ENCODE assay signal across 14 cellular contexts in genomic region chr4:154854362-154854761, GRCh38.
A peak's percentile ranks its signal among the peaks of the same experiment; 100 is the strongest.
DNase-seq lines count a peak whose midpoint lies in the region; ATAC-seq and TF ChIP-seq lines count a peak whose summit lies in the region.
"Had no signal": no experiment of that assay in that cellular context is flagged by ENCODE, and none has a peak within 500 bp of the region (broad histone marks: within the 10 kb centered on the region; RNA-seq: fewer than 3 reads in every experiment).

No MANE protein-coding gene starts in this region.

- H3K27me3 ChIP-seq in left ventricle myocardium inferior (ENCODE audit: low read depth) (no peaks in the 10 kb centered on the region), right atrium auricular region (no peaks in the 10 kb centered on the region)

- no peaks in the 10 kb centered on the region for H3K9me3 ChIP-seq in left ventricle myocardium inferior (replicated peaks)
- H3K9me3 ChIP-seq in right atrium auricular region: no peaks in the 10 kb centered on the region
- H3K9me3 ChIP-seq in OCI-LY7 (ENCODE audit: low read length): no peaks in the 10 kb centered on the region

- no peak for ATAC-seq in omental fat pad (ENCODE audit: low FRiP score)
- ATAC-seq in stimulated activated effector memory CD8-positive, alpha-beta T cell treated with anti-CD3 and anti-CD28 coated beads, Interleukin-12 subunit alpha, Interleukin-12 subunit beta, amount 100 ng/mL, for 72 hours: no peak

- H2AFZ ChIP-seq in OCI-LY7 (ENCODE audit: low read length): no peak overlapping the region

- no peaks in the 10 kb centered on the region for H3K4me1 Mint-ChIP-seq in stimulated activated effector memory CD8-positive, alpha-beta T cell treated with anti-CD3 and anti-CD28 coated beads, Interleukin-12 subunit alpha, Interleukin-12 subunit beta, amount 100 ng/mL, for 72 hours

- no peak overlapping the region for H3K27ac ChIP-seq in left ventricle myocardium inferior (replicated peaks)
- no peak overlapping the region for H3K27ac ChIP-seq in right atrium auricular region
- no peak overlapping the region for H3K27ac ChIP-seq in OCI-LY7 (ENCODE audit: low read depth, low read length, poor library complexity, severe bottlenecking)

- no peaks in the 10 kb centered on the region for H3K9me2 ChIP-seq in OCI-LY7 (ENCODE audit: insufficient read depth, low read length)

- H3K4me3 ChIP-seq in left ventricle myocardium inferior (no peak overlapping the region), right atrium auricular region (no peak overlapping the region), OCI-LY7 (ENCODE audit: low read depth, low read length, poor library complexity, severe bottlenecking) (no peak overlapping the region), fibroblast of mammary gland (ENCODE audit: control insufficient read depth, low read depth, low read length) (no peak overlapping the region)

- no peak overlapping the region for H3K4me2 ChIP-seq in OCI-LY7 (ENCODE audit: low read length)

- POLR2A ChIA-PET in OCI-LY7 (lab: Charles Lee): interaction anchor here (0.7 kb wide), 1 partner anchor 12 kb away, joined by 3 read pairs; no protein-coding TSS in a partner anchor

- no peak overlapping the region for H3K4me3 Mint-ChIP-seq in stimulated activated effector memory CD8-positive, alpha-beta T cell treated with anti-CD3 and anti-CD28 coated beads, Interleukin-12 subunit alpha, Interleukin-12 subunit beta, amount 100 ng/mL, for 72 hours
- H3K4me3 Mint-ChIP-seq: CD4-positive, alpha-beta T cell; dendritic cell treated with granulocyte-macrophage colony-stimulating factor and Interleukin-4, amounts not matched to agents 40 ng/mL and 50 ng/mL, for 4 days had no signal

- H3K9me3 Mint-ChIP-seq in stimulated activated effector memory CD8-positive, alpha-beta T cell treated with anti-CD3 and anti-CD28 coated beads, Interleukin-12 subunit alpha, Interleukin-12 subunit beta, amount 100 ng/mL, for 72 hours: peaks cover 3% of the 10 kb centered on the region
- H3K9me3 Mint-ChIP-seq: CD4-positive, alpha-beta T cell; dendritic cell treated with granulocyte-macrophage colony-stimulating factor and Interleukin-4, amounts not matched to agents 40 ng/mL and 50 ng/mL, for 4 days had no signal

- CTCF ChIA-PET in OCI-LY7 (lab: Charles Lee; ENCODE audit: unreplicated experiment): no interaction called here

- H3K36me3 ChIP-seq in left ventricle myocardium inferior (no peaks in the 10 kb centered on the region), right atrium auricular region (no peaks in the 10 kb centered on the region), OCI-LY7 (ENCODE audit: insufficient read depth, low read length) (no peaks in the 10 kb centered on the region)

- intact Hi-C loops in left ventricle myocardium inferior (cut with micrococcal nuclease): no loop called here
- intact Hi-C loops in OCI-LY7 (cut with micrococcal nuclease; ENCODE audit: unreplicated experiment): no loop called here
- intact Hi-C loops in posterior cingulate gyrus (cut with DNase I): no loop called here

- H3K79me2 ChIP-seq in OCI-LY7 (ENCODE audit: insufficient read depth, low read depth, low read length): no peaks in the 10 kb centered on the region

- peak; percentile 49 for TF ChIP-seq CTCF in left ventricle myocardium inferior (IDR thresholded peaks at IDR 0.05; ENCODE audit: borderline replicate concordance)
- peak in 1 of 2 donors; percentile 58 for TF ChIP-seq CTCF in right atrium auricular region (IDR thresholded peaks at IDR 0.05)
- peak; percentile 28; the same call in 1 of the 2 replicates for TF ChIP-seq CTCF in OCI-LY7 (conservative IDR thresholded peaks at IDR 0.05; ENCODE audit: low read length)
- TF ChIP-seq CTCF in fibroblast of mammary gland (conservative IDR thresholded peaks at IDR 0.05; ENCODE audit: control insufficient read depth, insufficient read depth, low read depth, low read length): peak; percentile 38
- no peak for TF ChIP-seq CTCF in omental fat pad (IDR thresholded peaks at IDR 0.05)

- no peak overlapping the region for H3K27ac Mint-ChIP-seq in stimulated activated effector memory CD8-positive, alpha-beta T cell treated with anti-CD3 and anti-CD28 coated beads, Interleukin-12 subunit alpha, Interleukin-12 subunit beta, amount 100 ng/mL, for 72 hours
- H3K27ac Mint-ChIP-seq: CD4-positive, alpha-beta T cell; dendritic cell treated with granulocyte-macrophage colony-stimulating factor and Interleukin-4, amounts not matched to agents 40 ng/mL and 50 ng/mL, for 4 days had no signal

- H4K20me1 ChIP-seq in OCI-LY7 (ENCODE audit: insufficient read depth, low read length): no peaks in the 10 kb centered on the region

- H3K36me3 Mint-ChIP-seq in stimulated activated effector memory CD8-positive, alpha-beta T cell treated with anti-CD3 and anti-CD28 coated beads, Interleukin-12 subunit alpha, Interleukin-12 subunit beta, amount 100 ng/mL, for 72 hours: no peaks in the 10 kb centered on the region

- no TSS peak for BruUV-seq in OCI-LY7 (replicated peaks; lab: Mats Ljungman, UMichigan)

- DNase-seq in left ventricle myocardium inferior: no peak
- no peak for DNase-seq in right atrium auricular region (ENCODE audit: low spot score)
- no peak for DNase-seq in OCI-LY7 (ENCODE audit: low spot score)
- peak; percentile 39 for DNase-seq in fibroblast of mammary gland (ENCODE audit: low read depth)
- DNase-seq in middle frontal gyrus (ENCODE audit: extremely low spot score, low spot score): no peak
- no peak for DNase-seq in posterior cingulate gyrus
- DNase-seq in omental fat pad (ENCODE audit: low spot score): no peak
- no peak for DNase-seq in stimulated activated effector memory CD8-positive, alpha-beta T cell treated with anti-CD3 and anti-CD28 coated beads, Interleukin-12 subunit alpha, Interleukin-12 subunit beta, amount 100 ng/mL, for 72 hours (ENCODE audit: low spot score in 2 of 2)
- DNase-seq: activated T-cell treated with anti-CD3 and anti-CD28 coated beads, Interleukin-2, amount 50 U/mL, for 1 hour; CD4-positive, alpha-beta T cell; NCI-H1694; occipital lobe; T-helper 2 cell had no signal

- H3K4me1 ChIP-seq in left ventricle myocardium inferior (no peaks in the 10 kb centered on the region), right atrium auricular region (no peaks in the 10 kb centered on the region), OCI-LY7 (ENCODE audit: insufficient read depth, low read length, poor library complexity, severe bottlenecking) (no peaks in the 10 kb centered on the region)

Comparison
In these comparisons a context has a peak if more than half of its experiments do, and no peak if none do; other contexts are left out.
1. CTCF ChIP-seq: peak in left ventricle myocardium inferior (single experiment), OCI-LY7 (single experiment) and fibroblast of mammary gland (single experiment); none in omental fat pad (0 of 3).